In genomic region chr11:8689726-8690255, GRCh38 we compare ENCODE assay signal across 8 cellular contexts. TPM values are rescaled to one million over a fixed set of nuclear protein-coding genes. Genes with fewer than 3 reads are reported as not detected.
A peak's percentile ranks its signal among the peaks of the same experiment; 100 is the strongest.
DNase-seq lines count a peak whose midpoint lies in the region; ATAC-seq and TF ChIP-seq lines count a peak whose summit lies in the region.

No MANE protein-coding gene starts in this region.

- H3K4me3 ChIP-seq in GM08714 (ENCODE audit: low read length) (peak overlapping the region; percentile 64), MG63 (peak overlapping the region; percentile 49), osteoblast (ENCODE audit: insufficient read depth, low read length) (no peak overlapping the region), right cardiac atrium (ENCODE audit: low read length) (no peak overlapping the region)

- H2AFZ ChIP-seq in osteoblast (ENCODE audit: low read length) = no peak overlapping the region

- H3K27me3 Mint-ChIP-seq in dendritic cell treated with granulocyte-macrophage colony-stimulating factor and Interleukin-4, amounts not matched to agents 40 ng/mL and 50 ng/mL, for 4 days = no peaks in the 10 kb centered on the region

- peaks cover 33% of the 10 kb centered on the region for H3K4me1 Mint-ChIP-seq in dendritic cell treated with granulocyte-macrophage colony-stimulating factor and Interleukin-4, amounts not matched to agents 40 ng/mL and 50 ng/mL, for 4 days (ENCODE audit: low read depth)

- TF ChIP-seq CTCF in osteoblast (IDR thresholded peaks at IDR 0.05; ENCODE audit: extremely low read depth, low read depth, low read length) = no peak

- no peak overlapping the region for H3K27ac ChIP-seq in osteoblast (ENCODE audit: low read depth, low read length)
- H3K27ac ChIP-seq in right cardiac atrium (ENCODE audit: low read length) = no peak overlapping the region

- peaks cover 63% of the 10 kb centered on the region for H3K36me3 Mint-ChIP-seq in dendritic cell treated with granulocyte-macrophage colony-stimulating factor and Interleukin-4, amounts not matched to agents 40 ng/mL and 50 ng/mL, for 4 days (ENCODE audit: low read depth)

- ATAC-seq in right cardiac atrium = no peak

- DNase-seq in MG63 (peak; percentile 34), osteoblast (ENCODE audit: insufficient read length, low spot score, missing footprints) (no peak), KG1 (lab: John Stamatoyannopoulos, UW) (no peak), right cardiac atrium (no peak)
- DNase-seq in activated CD4-positive, CD25-positive, alpha-beta regulatory T cell (lab: John Stamatoyannopoulos, UW) = no peak
- no peak for DNase-seq in stimulated activated CD4-positive, alpha-beta T cell treated with anti-CD3 and anti-CD28 coated beads, Interleukin-15, amount 100 ng/mL, for 24 hours

- WGBS in right cardiac atrium = 88% methylated on average over 8 of the region's 8 CpGs

- intact Hi-C loops in dendritic cell treated with granulocyte-macrophage colony-stimulating factor and Interleukin-4, amounts not matched to agents 40 ng/mL and 50 ng/mL, for 4 days (cut with micrococcal nuclease) = loop anchor here (2.0 kb wide), 3 partner anchors 15 to 275 kb away; partner anchors contain the start of gene TMEM9B
- intact Hi-C loops in right cardiac atrium (cut with DNase I) = loop anchor here in 3 of 4 donors (2.0 to 5.0 kb wide), 3 partner anchors 118 to 273 kb away; partner anchors contain the start of gene TMEM9B (in 1 of the 3)

- H3K4me3 Mint-ChIP-seq in dendritic cell treated with granulocyte-macrophage colony-stimulating factor and Interleukin-4, amounts not matched to agents 40 ng/mL and 50 ng/mL, for 4 days = peak overlapping the region; percentile 93

- H3K27me3 ChIP-seq in MG63 = no peaks in the 10 kb centered on the region
- no peaks in the 10 kb centered on the region for H3K27me3 ChIP-seq in osteoblast (ENCODE audit: insufficient read depth, low read length)
- H3K27me3 ChIP-seq in right cardiac atrium (ENCODE audit: control insufficient read depth, insufficient read depth) = no peaks in the 10 kb centered on the region

- H3K36me3 ChIP-seq in MG63 = peaks cover 83% of the 10 kb centered on the region
- peaks cover 63% of the 10 kb centered on the region for H3K36me3 ChIP-seq in osteoblast (ENCODE audit: insufficient read depth, low read length)

- H3K4me1 ChIP-seq in osteoblast (ENCODE audit: insufficient read depth, low read length) = peaks cover 59% of the 10 kb centered on the region
- no peaks in the 10 kb centered on the region for H3K4me1 ChIP-seq in right cardiac atrium (ENCODE audit: control insufficient read depth, insufficient read depth, low read length)

- peaks cover 17% of the 10 kb centered on the region for H3K79me2 ChIP-seq in osteoblast (ENCODE audit: insufficient read depth, low read length)

- H3K27ac Mint-ChIP-seq in dendritic cell treated with granulocyte-macrophage colony-stimulating factor and Interleukin-4, amounts not matched to agents 40 ng/mL and 50 ng/mL, for 4 days = peak overlapping the region; percentile 35

- no peaks in the 10 kb centered on the region for H3K9me3 Mint-ChIP-seq in dendritic cell treated with granulocyte-macrophage colony-stimulating factor and Interleukin-4, amounts not matched to agents 40 ng/mL and 50 ng/mL, for 4 days

- H3K9me3 ChIP-seq in MG63 (no peaks in the 10 kb centered on the region), osteoblast (ENCODE audit: low read depth, low read length) (no peaks in the 10 kb centered on the region), right cardiac atrium (ENCODE audit: control insufficient read depth, low read length) (no peaks in the 10 kb centered on the region)

- peaks cover 7% of the 10 kb centered on the region for H4K20me1 ChIP-seq in osteoblast (ENCODE audit: insufficient read depth, low read length)

- H3K4me2 ChIP-seq in osteoblast (ENCODE audit: insufficient read depth, low read length) = peak overlapping the region; percentile 94

RNA-seq across cellular contexts. Expression of gene RPL27A, which starts 7.2 kb away (rescaled TPM):
- total RNA-seq in MG63 (2014; rRNA removed; shearing (Covaris generic); ENCODE audit: low replicate concordance) = 1,350 and 4,050 TPM in 2 replicates
- total RNA-seq in osteoblast (710 and 869 TPM in 2 replicates), right cardiac atrium (100 to 1,000 TPM; 519 to 805 (median 620) TPM)
- polyA plus RNA-seq in right cardiac atrium = 1,811 TPM

RNA-seq across cellular contexts. Expression of gene TRIM66, which starts 7.3 kb away (rescaled TPM):
- 0.74 and 1.4 TPM in 2 replicates for total RNA-seq in MG63 (2014; rRNA removed; shearing (Covaris generic); ENCODE audit: low replicate concordance)
- total RNA-seq in osteoblast (9.0 and 10.9 TPM in 2 replicates), right cardiac atrium (1 to 10 TPM; 2.0 to 3.6 (median 2.9) TPM)
- 1.6 TPM for polyA plus RNA-seq in right cardiac atrium

Comparison
In these comparisons a context has a peak if more than half of its experiments do, and no peak if none do; other contexts are left out.
1. H3K4me3 ChIP-seq: peak in GM08714 (single experiment) and MG63 (single experiment); none in osteoblast (single experiment) and right cardiac atrium (single experiment).